1 cellular context compared by ENCODE assay signal in genomic region chr1:192702212-192702993, GRCh38.
A peak's percentile ranks its signal among the peaks of the same experiment; 100 is the strongest.
TF ChIP-seq lines count a peak whose summit lies in the region.

No MANE protein-coding gene starts in this region.

TF ChIP-seq in HepG2, 621 proteins besides CTCF, POLR2A, EP300 and RAD21 (continued from another document and continues in another):
- TF ChIP-seq ZNF407 (CRISPR knock-in tag; IDR thresholded peaks at IDR 0.05; ENCODE audit: not compliant biosample characterization), result no peak
- peak; percentile 42; the same call in 1 of the 2 replicates for TF ChIP-seq EHMT2 (IDR thresholded peaks at IDR 0.05; ENCODE audit: borderline replicate concordance, low read depth, low read length)
- TF ChIP-seq SNAPC4 (CRISPR knock-in tag; IDR thresholded peaks at IDR 0.05), result no peak
- peak; percentile 33; the same call in 1 of the 2 replicates for TF ChIP-seq ZMYM3 (CRISPR knock-in tag; IDR thresholded peaks at IDR 0.05)
- peak; percentile 54; the same call in 1 of the 2 replicates for TF ChIP-seq TCF7 (IDR thresholded peaks at IDR 0.05; ENCODE audit: low read depth)
- no peak for TF ChIP-seq ZFP91 (CRISPR knock-in tag; IDR thresholded peaks at IDR 0.05; ENCODE audit: borderline replicate concordance)
- no peak for TF ChIP-seq STAG1 (CRISPR knock-in tag; IDR thresholded peaks at IDR 0.05)
- TF ChIP-seq KDM6A (CRISPR knock-in tag; IDR thresholded peaks at IDR 0.05; ENCODE audit: low read depth), result peak; percentile 48; the same call in 1 of the 2 replicates
- TF ChIP-seq ZNF382 (CRISPR knock-in tag; IDR thresholded peaks at IDR 0.05; ENCODE audit: borderline replicate concordance), result no peak
- peak; percentile 31 for TF ChIP-seq ASH2L (IDR thresholded peaks at IDR 0.05; ENCODE audit: insufficient read length, low read depth, low read length)
- TF ChIP-seq NFIB (CRISPR knock-in tag; IDR thresholded peaks at IDR 0.05; ENCODE audit: borderline replicate concordance), result no peak
- no peak for TF ChIP-seq NFE2L2 (IDR thresholded peaks at IDR 0.05; ENCODE audit: low read length)
- TF ChIP-seq ZNF546 (CRISPR knock-in tag; conservative IDR thresholded peaks at IDR 0.05), result no peak
- TF ChIP-seq ZBTB20 (CRISPR knock-in tag; IDR thresholded peaks at IDR 0.05; ENCODE audit: borderline replicate concordance, low read depth), result peak; percentile 52; the same call in 1 of the 2 replicates
- TF ChIP-seq CHD4 (IDR thresholded peaks at IDR 0.05; ENCODE audit: borderline replicate concordance, low read length), result no peak; the same call in 1 of the 2 replicates
- no peak for TF ChIP-seq TARDBP (CRISPR knock-in tag; IDR thresholded peaks at IDR 0.05)
- TF ChIP-seq ZNF740 (CRISPR knock-in tag; IDR thresholded peaks at IDR 0.05), result no peak
- TF ChIP-seq, protein P1, sequence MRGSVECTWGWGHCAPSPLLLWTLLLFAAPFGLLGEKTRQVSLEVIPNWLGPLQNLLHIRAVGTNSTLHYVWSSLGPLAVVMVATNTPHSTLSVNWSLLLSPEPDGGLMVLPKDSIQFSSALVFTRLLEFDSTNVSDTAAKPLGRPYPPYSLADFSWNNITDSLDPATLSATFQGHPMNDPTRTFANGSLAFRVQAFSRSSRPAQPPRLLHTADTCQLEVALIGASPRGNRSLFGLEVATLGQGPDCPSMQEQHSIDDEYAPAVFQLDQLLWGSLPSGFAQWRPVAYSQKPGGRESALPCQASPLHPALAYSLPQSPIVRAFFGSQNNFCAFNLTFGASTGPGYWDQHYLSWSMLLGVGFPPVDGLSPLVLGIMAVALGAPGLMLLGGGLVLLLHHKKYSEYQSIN (CRISPR knock-in tag; IDR thresholded peaks at IDR 0.05; ENCODE audit: borderline replicate concordance), result no peak
- TF ChIP-seq KDM2A (CRISPR knock-in tag; IDR thresholded peaks at IDR 0.05; ENCODE audit: borderline replicate concordance, low read depth), result no peak
- TF ChIP-seq ZNF652 (CRISPR knock-in tag; IDR thresholded peaks at IDR 0.05; ENCODE audit: borderline replicate concordance, low read depth), result peak; percentile 46; the same call in 1 of the 2 replicates
- TF ChIP-seq, protein P2, sequence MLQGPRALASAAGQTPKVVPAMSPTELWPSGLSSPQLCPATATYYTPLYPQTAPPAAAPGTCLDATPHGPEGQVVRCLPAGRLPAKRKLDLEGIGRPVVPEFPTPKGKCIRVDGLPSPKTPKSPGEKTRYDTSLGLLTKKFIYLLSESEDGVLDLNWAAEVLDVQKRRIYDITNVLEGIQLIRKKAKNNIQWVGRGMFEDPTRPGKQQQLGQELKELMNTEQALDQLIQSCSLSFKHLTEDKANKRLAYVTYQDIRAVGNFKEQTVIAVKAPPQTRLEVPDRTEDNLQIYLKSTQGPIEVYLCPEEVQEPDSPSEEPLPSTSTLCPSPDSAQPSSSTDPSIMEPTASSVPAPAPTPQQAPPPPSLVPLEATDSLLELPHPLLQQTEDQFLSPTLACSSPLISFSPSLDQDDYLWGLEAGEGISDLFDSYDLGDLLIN (CRISPR knock-in tag; IDR thresholded peaks at IDR 0.05; ENCODE audit: borderline replicate concordance), result no peak
- no peak for TF ChIP-seq ZNF788 (CRISPR knock-in tag; IDR thresholded peaks at IDR 0.05; ENCODE audit: borderline replicate concordance)
- no peak for TF ChIP-seq CC2D1A (CRISPR knock-in tag; IDR thresholded peaks at IDR 0.05)
- no peak for TF ChIP-seq ZNF468 (CRISPR knock-in tag; IDR thresholded peaks at IDR 0.05)
- TF ChIP-seq ZNF75D (CRISPR knock-in tag; IDR thresholded peaks at IDR 0.05; ENCODE audit: borderline replicate concordance), result no peak
- TF ChIP-seq ZNF598 (CRISPR knock-in tag; IDR thresholded peaks at IDR 0.05; ENCODE audit: borderline replicate concordance), result no peak
- TF ChIP-seq, protein P3, sequence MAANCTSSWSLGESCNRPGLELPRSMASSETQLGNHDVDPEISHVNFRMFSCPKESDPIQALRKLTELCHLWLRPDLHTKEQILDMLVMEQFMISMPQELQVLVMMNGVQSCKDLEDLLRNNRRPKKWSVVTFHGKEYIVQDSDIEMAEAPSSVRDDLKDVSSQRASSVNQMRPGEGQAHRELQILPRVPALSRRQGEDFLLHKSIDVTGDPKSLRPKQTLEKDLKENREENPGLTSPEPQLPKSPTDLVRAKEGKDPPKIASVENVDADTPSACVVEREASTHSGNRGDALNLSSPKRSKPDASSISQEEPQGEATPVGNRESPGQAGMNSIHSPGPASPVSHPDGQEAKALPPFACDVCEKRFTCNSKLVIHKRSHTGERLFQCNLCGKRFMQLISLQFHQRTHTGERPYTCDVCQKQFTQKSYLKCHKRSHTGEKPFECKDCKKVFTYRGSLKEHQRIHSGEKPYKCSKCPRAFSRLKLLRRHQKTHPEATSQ (CRISPR knock-in tag; IDR thresholded peaks at IDR 0.05; ENCODE audit: borderline replicate concordance), result no peak
- no peak for TF ChIP-seq ZNF451 (CRISPR knock-in tag; IDR thresholded peaks at IDR 0.05)
- no peak for TF ChIP-seq KMT2A (CRISPR knock-in tag; IDR thresholded peaks at IDR 0.05)
- peak; percentile 69 for TF ChIP-seq RCOR2 (CRISPR knock-in tag; IDR thresholded peaks at IDR 0.05)
- no peak for TF ChIP-seq ZHX1 (CRISPR knock-in tag; IDR thresholded peaks at IDR 0.05; ENCODE audit: low read depth)
- TF ChIP-seq, protein P4, sequence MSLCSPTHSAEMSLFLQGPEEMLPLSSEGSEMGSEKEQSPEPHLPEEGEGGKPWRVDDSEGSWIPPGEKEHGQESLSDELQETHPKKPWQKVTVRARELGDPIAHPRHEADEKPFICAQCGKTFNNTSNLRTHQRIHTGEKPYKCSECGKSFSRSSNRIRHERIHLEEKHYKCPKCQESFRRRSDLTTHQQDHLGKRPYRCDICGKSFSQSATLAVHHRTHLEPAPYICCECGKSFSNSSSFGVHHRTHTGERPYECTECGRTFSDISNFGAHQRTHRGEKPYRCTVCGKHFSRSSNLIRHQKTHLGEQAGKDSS (CRISPR knock-in tag; IDR thresholded peaks at IDR 0.05; ENCODE audit: borderline replicate concordance, low read depth), result no peak
- TF ChIP-seq MXD4 (CRISPR knock-in tag; IDR thresholded peaks at IDR 0.05), result no peak
- no peak for TF ChIP-seq ZFP90 (CRISPR knock-in tag; IDR thresholded peaks at IDR 0.05; ENCODE audit: borderline replicate concordance)
